In the genomic region with DNA sequence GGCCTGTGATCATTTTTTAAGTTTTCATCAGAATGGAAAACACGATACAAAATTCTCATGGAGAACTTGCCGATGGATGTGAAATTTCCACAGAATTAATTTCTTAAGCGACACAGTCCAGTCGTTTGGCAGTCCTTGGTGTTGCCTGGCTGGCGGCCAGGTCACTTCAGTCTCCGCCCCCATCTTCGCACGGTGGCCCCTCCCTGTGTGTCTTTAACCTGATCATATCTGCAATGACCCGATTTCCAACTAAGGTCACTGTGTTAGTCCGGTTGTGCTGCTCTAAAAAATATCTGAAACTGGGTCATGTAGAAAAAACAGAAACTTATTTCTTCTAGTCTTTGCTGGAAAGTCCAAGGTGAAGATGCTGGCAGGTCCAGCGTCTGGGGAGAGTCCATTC, we compare ENCODE assay signal across 24 cellular contexts.
"Had no signal": no experiment of that assay in that cellular context is flagged by ENCODE, and none has a peak within 500 bp of the region (broad histone marks: within the 10 kb centered on the region; RNA-seq: fewer than 3 reads in every experiment).

No MANE protein-coding gene starts in this region.

- H3K27ac ChIP-seq: adrenal gland, SJSA1 had no signal

- ATAC-seq: activated CD8-positive, alpha-beta T cell treated with anti-CD3 and anti-CD28 coated beads, Interleukin-2, amount 10 ng/mL, durations not matched to agents 7 days and 5 days; activated naive CD4-positive, alpha-beta T cell treated with anti-CD3 and anti-CD28 coated beads, Interleukin-2, amount 50 U/mL, for 72 hours; activated T-cell treated with anti-CD3 and anti-CD28 coated beads, Interleukin-2, amount 50 U/mL, for 4 hours had no signal

- DNase-seq: activated CD4-positive, alpha-beta T cell treated with anti-CD3 and anti-CD28 coated beads, Interleukin-2, amount 10 ng/mL, durations not matched to agents 7 days and 5 days; activated CD4-positive, alpha-beta T cell treated with anti-CD3 and anti-CD28 coated beads, Interleukin-2, amount 50 U/mL, for 48 hours; activated CD8-positive, alpha-beta memory T cell treated with anti-CD3 and anti-CD28 coated beads, Interleukin-2, amount 50 U/mL, for 4 hours; activated CD8-positive, alpha-beta T cell treated with anti-CD3 and anti-CD28 coated beads, Interleukin-2, amount 10 ng/mL, durations not matched to agents 7 days and 5 days; activated gamma-delta T cell treated with Interleukin-2 at 50 U/mL for 16 hours; activated naive CD4-positive, alpha-beta T cell treated with anti-CD3 and anti-CD28 coated beads for 36 hours; activated T-cell treated with anti-CD3 and anti-CD28 coated beads for 4 hours; activated T-cell treated with anti-CD3 and anti-CD28 coated beads, Interleukin-2, amount 50 U/mL, for 4 hours; IMR-90; Karpas-422; KBM-7; NCI-H1105; NCI-H1417 treated with DMSO at 0.1 percent for 48 hours; NCI-H1694; NCI-H1930; NCI-H2081 treated with DMSO at 0.1 percent for 48 hours; NCI-H345; NCI-H524 treated with DMSO at 0.1 percent for 48 hours; OCI-M1; SHP77 treated with DMSO at 0.1 percent for 48 hours; SK-N-SH had no signal

- H3K4me1 ChIP-seq: adrenal gland had no signal

- H3K4me3 ChIP-seq: adrenal gland, SJSA1 had no signal

- H3K4me2 ChIP-seq: SK-N-SH had no signal

- H3K9me3 ChIP-seq: adrenal gland, SJSA1, SK-N-SH had no signal

- H3K27me3 ChIP-seq: adrenal gland, SJSA1 had no signal

- H3K9ac ChIP-seq: SK-N-SH had no signal

- H3K36me3 ChIP-seq: adrenal gland, SJSA1 had no signal
